In genomic region chr19:43983912-43984686, GRCh38 we compare ENCODE assay signal across 8 cellular contexts. TPM values are rescaled to one million over a fixed set of nuclear protein-coding genes. Genes with fewer than 3 reads are reported as not detected.
DNase-seq lines count a peak whose midpoint lies in the region; ATAC-seq, FAIRE-seq and TF ChIP-seq lines count a peak whose summit lies in the region.

Gene ZNF155 (plus strand): TSS chr19:43984188. CDS start chr19:43988544, 4,356 bp downstream.

- SMC1A ChIA-PET in GM12878 (lab: Charles Lee; ENCODE audit: uncharacterized antibody, unreplicated experiment), result interaction anchor here (0.7 to 1.7 kb wide), 7 partner anchors 17 to 111 kb away, joined by 3 to 6 read pairs (median 3); partner anchors contain the start of genes ZNF221 and ZNF45

- H3K27ac ChIP-seq in GM12878 (ENCODE audit: control insufficient read depth, insufficient read depth) (peak within 1 kb of the TSS; percentile 71), hepatocyte (peak within 1 kb of the TSS; percentile 39)

- H3K27me3 ChIP-seq in GM12878 (replicated peaks in 1 of 2; ENCODE audit: control insufficient read depth in 2 of 2, insufficient read depth in 2 of 2, low read length in 1 of 2), result no peaks in the 10 kb centered on the region
- H3K27me3 ChIP-seq in hepatocyte, result no peaks in the 10 kb centered on the region

- peak; percentile 62; the same call in 1 of the 2 replicates for TF ChIP-seq POLR2A in GM12878 (IDR thresholded peaks at IDR 0.05; ENCODE audit: low read depth, low read length)

- peaks cover 2% of the 10 kb centered on the region; the same call in 2 of the 3 replicates for H3K9me3 ChIP-seq in GM12878 (replicated peaks; ENCODE audit: control insufficient read depth, insufficient read depth, low read length)
- peaks cover 5% of the 10 kb centered on the region for H3K9me3 ChIP-seq in hepatocyte (ENCODE audit: low read depth)

- DNase-seq in G401 (ENCODE audit: low spot score) (peak; percentile 99), NCI-H1694 treated with DMSO at 0.1 percent for 48 hours (lab: John Stamatoyannopoulos, UW) (peak; percentile 93), T-helper 22 cell (ENCODE audit: low read depth) (peak; percentile 57), GM12878 (ENCODE audit: low read depth, low spot score) (peak; percentile 81), hepatocyte (ENCODE audit: low spot score) (peak; percentile 90), pulmonary artery endothelial cell (ENCODE audit: low read depth, low spot score) (peak; percentile 87), urothelium cell line (ENCODE audit: low spot score) (peak; percentile 94)

- no peak for TF ChIP-seq RAD21 in GM12878 (IDR thresholded peaks at IDR 0.05; ENCODE audit: insufficient read depth, low read depth, low read length)

- POLR2A ChIA-PET in GM12878 (lab: Charles Lee), result interaction anchor here (0.8 to 1.3 kb wide), 4 partner anchors 9 to 110 kb away, joined by 3 read pairs; partner anchors contain the start of gene ZNF224

- no peak for TF ChIP-seq CTCF in GM12878 (IDR thresholded peaks at IDR 0.05 in 2 of 3, conservative IDR thresholded peaks at IDR 0.05 in 1 of 3; ENCODE audit: control insufficient read depth in 2 of 3, extremely low read depth in 1 of 3, insufficient read depth in 1 of 3, low read depth in 3 of 3, low read length in 3 of 3)
- no peak for TF ChIP-seq CTCF in hepatocyte (IDR thresholded peaks at IDR 0.05; ENCODE audit: poor library complexity)

- H3K36me3 ChIP-seq in GM12878 (ENCODE audit: control insufficient read depth in 2 of 2, insufficient read depth in 2 of 2, low read length in 1 of 2) (no peaks in the 10 kb centered on the region; a peak in 1 of 4 replicates), hepatocyte (replicated peaks; ENCODE audit: insufficient read depth, low read depth) (no peaks in the 10 kb centered on the region)

- H3K4me1 ChIP-seq in GM12878 (ENCODE audit: control insufficient read depth, insufficient read depth, low read length), result no peaks in the 10 kb centered on the region
- no peaks in the 10 kb centered on the region for H3K4me1 ChIP-seq in hepatocyte (ENCODE audit: insufficient read depth)

- peak; percentile 94 for FAIRE-seq in GM12878 (lab: Jason Lieb, UNC)
- peak; percentile 40 for FAIRE-seq in urothelium cell line (lab: Jason Lieb, UNC)

- intact Hi-C loops in GM12878 (cut with micrococcal nuclease; ENCODE audit: unreplicated experiment), result loop anchor here (1.0 kb wide), 3 partner anchors 18 to 49 kb away; partner anchors contain the start of genes ZNF221, ZNF230 and ZNF45

- H3K9ac ChIP-seq in GM12878 (ENCODE audit: control insufficient read depth, insufficient read depth, low read length), result peak within 1 kb of the TSS; percentile 80

- H4K20me1 ChIP-seq in GM12878 (ENCODE audit: control insufficient read depth, insufficient read depth) (no peaks in the 10 kb centered on the region), hepatocyte (ENCODE audit: insufficient read depth, poor library complexity, severe bottlenecking) (no peaks in the 10 kb centered on the region)

- WGBS in GM12878 (ENCODE audit: insufficient coverage, insufficient replicate concordance, low lambda C conversion rate, missing lambda C conversion rate), result 7% methylated on average over 34 of the region's 40 CpGs
- 1% methylated on average over 39 of the region's 40 CpGs for WGBS in hepatocyte (ENCODE audit: low lambda C conversion rate, missing lambda C conversion rate)

- H2AFZ ChIP-seq in GM12878 (ENCODE audit: control insufficient read depth, low read depth, low read length) (peak within 1 kb of the TSS; percentile 99), hepatocyte (peak within 1 kb of the TSS; percentile 78)

- ATAC-seq in HG02623 (IDR thresholded peaks at IDR 0.05; ENCODE audit: unreplicated experiment) (peak; percentile 85), GM12878 (peak; percentile 99)

- no TSS peak for BruUV-seq in GM12878 (replicated peaks; lab: Mats Ljungman, UMichigan)

- H3K79me2 ChIP-seq in GM12878 (ENCODE audit: control insufficient read depth, insufficient read depth, low read length) (peaks cover 7% of the 10 kb centered on the region), hepatocyte (peaks cover 27% of the 10 kb centered on the region)

- H3K9me2 ChIP-seq in hepatocyte (replicated peaks; ENCODE audit: insufficient read depth), result no peaks in the 10 kb centered on the region

- in situ Hi-C loops in G401 (cut with HindIII; ENCODE audit: low sequenced_read_pairs), result no loop called here
- in situ Hi-C loops in GM12878 (cut with MboI), result no loop called here

- H3K4me3 ChIP-seq in GM12878 (peak within 1 kb of the TSS; percentile 90), hepatocyte (peak within 1 kb of the TSS; percentile 47)

- TF ChIP-seq EP300 in GM12878 (IDR thresholded peaks at IDR 0.05; ENCODE audit: borderline replicate concordance in 1 of 2, control insufficient read depth in 1 of 2, low read depth in 2 of 2, low read length in 2 of 2), result no peak

- peak within 1 kb of the TSS; percentile 94 for H3K4me2 ChIP-seq in GM12878 (ENCODE audit: control insufficient read depth, insufficient read depth)
- peak within 1 kb of the TSS; percentile 73 for H3K4me2 ChIP-seq in hepatocyte

- CTCF ChIA-PET in GM12878 (lab: Yijun Ruan, JAX), result interaction anchor here (0.5 to 1.5 kb wide), 4 partner anchors 20 to 52 kb away, joined by 4 to 5 read pairs (median 4); no protein-coding TSS in a partner anchor

- RAD21 ChIA-PET in GM12878 (lab: Charles Lee; ENCODE audit: unreplicated experiment), result interaction anchor here (1.0 to 1.6 kb wide), 3 partner anchors 33 to 321 kb away, joined by 3 to 5 read pairs (median 4); partner anchors contain the start of genes ZNF221, ZNF235 and ZNF45

TF ChIP-seq in GM12878, 131 proteins besides CTCF, POLR2A, EP300 and RAD21 (continues in another document):
- TF ChIP-seq NFYA (IDR thresholded peaks at IDR 0.05; ENCODE audit: borderline replicate concordance, low read depth, low read length) (no peak), IRF5 (IDR thresholded peaks at IDR 0.05; ENCODE audit: borderline replicate concordance) (no peak), ELK1 (IDR thresholded peaks at IDR 0.05; ENCODE audit: low read depth, low read length) (peak; percentile 90), TAF1 (IDR thresholded peaks at IDR 0.05; ENCODE audit: borderline replicate concordance, low read depth, low read length) (peak; percentile 65), TARDBP (IDR thresholded peaks at IDR 0.05; ENCODE audit: borderline replicate concordance) (no peak), MEF2B (IDR thresholded peaks at IDR 0.05; ENCODE audit: partially characterized antibody, poor library complexity, severe bottlenecking) (peak; percentile 35), RCOR1 (conservative IDR thresholded peaks at IDR 0.05; ENCODE audit: low read depth, low read length) (0 out of 2 replicates have a peak, but pooled peaks have one; percentile 68)

RNA-seq across cellular contexts. Expression of gene ZNF155, which starts in this region (rescaled TPM):
- total RNA-seq in G401 (2014; rRNA removed; shearing (Covaris generic)), result 0.68 and 5.2 TPM in 2 replicates
- 35.4 and 44.6 TPM in 2 replicates for total RNA-seq in GM12878 (2013; cell fraction: nucleolus; rRNA removed)
- total RNA-seq in GM12878 (2014; rRNA removed) (5.7 and 7.5 TPM in 2 replicates), GM12878 (2014; rRNA removed; fragmentation: Illumina TruSeq; extraction: Trizol) (8.3 and 9.4 TPM in 2 replicates), GM12878 (2021) (5.8 and 6.2 TPM in 2 replicates), hepatocyte (5.6 and 7.2 TPM in 2 replicates), pulmonary artery endothelial cell (5.3 and 7.6 TPM in 2 replicates)
- 4.2 TPM for polyA plus RNA-seq in GM12878 (2011; ENCODE audit: low read depth)
- polyA plus RNA-seq in GM12878 (2011; rRNA removed) (12.2 and 15.6 TPM in 2 replicates), GM12878 (2014; fragmentation: Illumina TruSeq; extraction: Trizol) (7.3 and 9.7 TPM in 2 replicates), GM12878 (2014; fragmentation: Nextera tagmentation; extraction: Ambion mirVana) (1 to 10 TPM; 2.4 to 3.4 TPM), GM12878 (2014; rRNA removed) (5.0 and 5.6 TPM in 2 replicates), GM12878 (2016; fragmentation: Nextera tagmentation; extraction: Ambion mirVana) (1 to 10 TPM; 2.8 to 3.9 TPM), hepatocyte (3.2 and 5.3 TPM in 2 replicates)
- polyA plus RNA-seq in GM12878 (2011; cell fraction: cytosol; rRNA removed), result 4.5 and 5.1 TPM in 2 replicates
- 9.2 and 11.6 TPM in 2 replicates for polyA plus RNA-seq in GM12878 (2011; cell fraction: nucleus; rRNA removed)
- 5.2 and 5.5 TPM in 2 replicates for polyA plus RNA-seq in GM12878 (2012)
- polyA minus RNA-seq in GM12878 (2011; rRNA and poly(A)+ RNA removed), result 11.2 and 13.2 TPM in 2 replicates
- polyA minus RNA-seq in GM12878 (2011; cell fraction: cytosol; rRNA and poly(A)+ RNA removed), result 2.9 and 3.9 TPM in 2 replicates
- 8.1 and 10.1 TPM in 2 replicates for polyA minus RNA-seq in GM12878 (2011; cell fraction: nucleus; rRNA and poly(A)+ RNA removed)

Comparison
In these comparisons a context has a peak if more than half of its experiments do, and no peak if none do; other contexts are left out.
1. Peak in every context shown above with its lines: DNase-seq, ATAC-seq, H3K4me3 ChIP-seq and H3K27ac ChIP-seq.